13 cellular contexts compared by ENCODE assay signal in the genomic region with DNA sequence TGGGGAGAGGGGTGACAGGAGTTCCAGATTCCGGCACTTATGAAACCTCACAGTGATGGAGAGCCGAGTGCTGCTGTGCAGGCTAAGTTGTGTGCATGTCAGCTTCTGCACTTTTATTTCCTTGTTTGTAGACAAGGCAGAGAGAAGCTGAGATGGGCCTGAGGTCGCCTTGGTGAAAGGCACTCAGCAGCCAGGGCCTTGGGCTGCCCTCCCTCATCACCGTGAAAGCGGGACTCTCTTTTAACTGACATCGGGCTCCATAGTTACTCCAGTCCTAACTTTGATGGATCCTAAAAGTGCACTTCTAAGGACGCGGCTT. TPM values are rescaled to one million over a fixed set of nuclear protein-coding genes. Genes with fewer than 3 reads are reported as not detected.
A peak's percentile ranks its signal among the peaks of the same experiment; 100 is the strongest.
DNase-seq lines count a peak whose midpoint lies in the region; ATAC-seq and TF ChIP-seq lines count a peak whose summit lies in the region.
"Had no signal": no experiment of that assay in that cellular context is flagged by ENCODE, and none has a peak within 500 bp of the region (broad histone marks: within the 10 kb centered on the region; RNA-seq: fewer than 3 reads in every experiment).

No MANE protein-coding gene starts in this region.

- no peaks in the 10 kb centered on the region for H3K9me3 ChIP-seq in Loucy (ENCODE audit: insufficient read depth, low read depth, low read length)
- no peaks in the 10 kb centered on the region for H3K9me3 ChIP-seq in esophagus squamous epithelium
- H3K9me3 ChIP-seq in stomach smooth muscle (ENCODE audit: control insufficient read depth in 2 of 2, low read length in 2 of 2) = no peaks in the 10 kb centered on the region
- H3K9me3 ChIP-seq: body of pancreas, HAP-1, SJSA1 had no signal

- peak overlapping the region; percentile 49 for H3K4me3 ChIP-seq in GM12875 (ENCODE audit: low read depth, low read length)
- H3K4me3 ChIP-seq in Loucy (ENCODE audit: low read length, poor library complexity, severe bottlenecking) = peak overlapping the region; percentile 46
- peak overlapping the region in 2 of 4 donors; percentile 9 to 36 for H3K4me3 ChIP-seq in esophagus squamous epithelium
- peak overlapping the region; percentile 36 to 59 for H3K4me3 ChIP-seq in stomach smooth muscle (ENCODE audit: low read length in 2 of 2)
- H3K4me3 ChIP-seq: body of pancreas, HAP-1, SJSA1 had no signal

- no peak for DNase-seq in esophagus squamous epithelium (lab: John Stamatoyannopoulos, UW)
- DNase-seq in activated CD4-positive, alpha-beta T cell treated with anti-CD3 and anti-CD28 coated beads, Interleukin-2, amount 50 U/mL, for 48 hours = no peak
- DNase-seq in stimulated activated CD4-positive, alpha-beta T cell treated with anti-CD3 and anti-CD28 coated beads, Interleukin-1b, Interleukin-23, amount 100 ng/mL, for 48 hours = no peak
- DNase-seq: body of pancreas, NCI-H1105, retina had no signal

- no peak for TF ChIP-seq POLR2A in esophagus squamous epithelium (IDR thresholded peaks at IDR 0.05)

- H3K4me2 ChIP-seq in Loucy (ENCODE audit: low read depth, low read length, poor library complexity, severe bottlenecking) = peak overlapping the region; percentile 45

- no peaks in the 10 kb centered on the region for H3K27me3 ChIP-seq in Loucy (ENCODE audit: insufficient read depth, low read length, poor library complexity, severe bottlenecking)
- H3K27me3 ChIP-seq in esophagus squamous epithelium = no peaks in the 10 kb centered on the region
- no peaks in the 10 kb centered on the region for H3K27me3 ChIP-seq in stomach smooth muscle (ENCODE audit: control insufficient read depth in 1 of 2, insufficient read depth in 2 of 2, low read length in 2 of 2)
- H3K27me3 ChIP-seq: body of pancreas, SJSA1 had no signal

- peaks cover 97% of the 10 kb centered on the region for H4K20me1 ChIP-seq in Loucy (ENCODE audit: insufficient read depth, low read length, poor library complexity, severe bottlenecking)

- peaks cover 97% of the 10 kb centered on the region for H3K79me2 ChIP-seq in Loucy (ENCODE audit: insufficient read depth, low read length)

- H3K9ac ChIP-seq in Loucy (ENCODE audit: low read depth, low read length, poor library complexity, severe bottlenecking) (peak overlapping the region; percentile 41), stomach smooth muscle (ENCODE audit: low read length in 2 of 2) (peak overlapping the region in 1 of 2 donors; percentile 29)

- intact Hi-C loops in esophagus squamous epithelium (cut with DNase I) = no loop called here

- no peak for TF ChIP-seq CTCF in GM12875 (IDR thresholded peaks at IDR 0.05; ENCODE audit: borderline replicate concordance, insufficient read depth, low read depth, low read length)
- no peak for TF ChIP-seq CTCF in Loucy (conservative IDR thresholded peaks at IDR 0.05; ENCODE audit: low read length)
- no peak for TF ChIP-seq CTCF in esophagus squamous epithelium (IDR thresholded peaks at IDR 0.05)

- H3K9me2 ChIP-seq in Loucy (replicated peaks; ENCODE audit: low read depth, low read length) = no peaks in the 10 kb centered on the region

- 47 to 66% methylated on average over 4 to 5 of the region's 8 CpGs for WGBS in esophagus squamous epithelium, 2 donors

- H3K4me1 ChIP-seq in Loucy (ENCODE audit: insufficient read depth, low read length, poor library complexity, severe bottlenecking) (peaks cover 69% of the 10 kb centered on the region), esophagus squamous epithelium (peaks cover 91 to 100% (median 97%) of the 10 kb centered on the region in 3 donors), stomach smooth muscle (ENCODE audit: control insufficient read depth, insufficient read depth, low read length) (peaks cover 97% of the 10 kb centered on the region)
- H3K4me1 ChIP-seq: HAP-1 had no signal

- H2AFZ ChIP-seq in Loucy (ENCODE audit: low read length) = no peak overlapping the region

- H3K36me3 ChIP-seq in Loucy (ENCODE audit: insufficient read depth, low read length) (no peaks in the 10 kb centered on the region), esophagus squamous epithelium (peaks cover 0 to 39% (median 0%) of the 10 kb centered on the region in 3 donors), stomach smooth muscle (ENCODE audit: control insufficient read depth in 2 of 2, insufficient read depth in 2 of 2, low read length in 2 of 2) (peaks cover 0 to 4% of the 10 kb centered on the region in 2 donors)

- no peaks in the 10 kb centered on the region for H3F3A ChIP-seq in Loucy (ENCODE audit: low read depth)

- peak overlapping the region; percentile 45 to 98 (median 96) for H3K27ac ChIP-seq in esophagus squamous epithelium
- peak overlapping the region; percentile 94 for H3K27ac ChIP-seq in stomach smooth muscle (ENCODE audit: low read length)
- H3K27ac ChIP-seq: SJSA1 had no signal

- ATAC-seq in HG03439 (IDR thresholded peaks at IDR 0.05; ENCODE audit: unreplicated experiment) = no peak

RNA-seq across cellular contexts. Expression of gene CD81, which starts 7.6 kb away (rescaled TPM):
- total RNA-seq in esophagus squamous epithelium = 100 to 1,000 TPM; 110 to 265 (median 125) TPM

RNA-seq across cellular contexts. Expression of gene TSSC4, which starts 15.9 kb away (rescaled TPM):
- 10 to 100 TPM; 24.2 to 35.5 (median 29.6) TPM for total RNA-seq in esophagus squamous epithelium

RNA-seq across cellular contexts. Expression of gene TRPM5, which starts 59.6 kb away (rescaled TPM):
- not detected for total RNA-seq in esophagus squamous epithelium
- total RNA-seq: endothelial cell of umbilical vein, SJSA1 had no signal
